ENCODE assay signal across 30 cellular contexts in the genomic region with DNA sequence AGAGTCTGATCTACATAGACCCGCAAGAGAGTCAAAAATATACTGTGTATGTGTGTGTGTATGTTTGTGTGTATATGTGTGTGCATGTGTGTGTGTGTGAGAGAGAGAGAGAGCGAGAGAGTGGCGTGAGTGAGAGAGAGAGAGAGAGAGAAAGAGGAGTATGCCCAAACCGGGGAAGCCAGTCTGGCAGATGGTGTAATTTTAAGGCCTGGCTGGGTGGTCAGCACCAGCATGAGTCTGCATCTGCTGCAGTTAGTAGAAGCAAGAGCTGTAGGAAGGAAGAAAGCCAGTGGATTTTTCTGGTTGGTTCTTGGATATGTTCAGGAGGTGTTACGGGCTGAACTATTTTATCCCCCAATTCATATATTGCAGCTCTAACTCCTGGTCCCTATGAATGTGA.
"Had no signal": no experiment of that assay in that cellular context is flagged by ENCODE, and none has a peak within 500 bp of the region (broad histone marks: within the 10 kb centered on the region; RNA-seq: fewer than 3 reads in every experiment).

No MANE protein-coding gene starts in this region.

- H3K27me3 ChIP-seq: colonic mucosa, dorsolateral prefrontal cortex, gastrocnemius medialis, hepatocyte, neutrophil, uterus had no signal

- H3K4me3 ChIP-seq: colonic mucosa, dorsolateral prefrontal cortex, gastrocnemius medialis, hepatocyte, skin epidermis, uterus had no signal

- H3K36me3 ChIP-seq: colonic mucosa, gastrocnemius medialis, neutrophil, uterus, WERI-Rb-1 had no signal

- H3K27ac ChIP-seq: colonic mucosa, dorsolateral prefrontal cortex, gastrocnemius medialis, hepatocyte, neutrophil, skin epidermis, WERI-Rb-1 had no signal

- H3K9me3 Mint-ChIP-seq: activated naive CD8-positive, alpha-beta T cell treated with anti-CD3 and anti-CD28 coated beads for 36 hours; nephron progenitor cell; T-helper 1 cell treated with Interleukin-12 subunit alpha and Interleukin-12 subunit beta and Interleukin-4 antibody, amounts not matched to agents 30 μg/mL and 1 μg/mL, for 36 hours; type B pancreatic cell had no signal

- H3K4me1 ChIP-seq: colonic mucosa, uterus had no signal

- H3K27ac Mint-ChIP-seq: activated naive CD8-positive, alpha-beta T cell treated with anti-CD3 and anti-CD28 coated beads for 36 hours; nephron progenitor cell; progenitor cell of endocrine pancreas; stimulated activated naive B cell treated with anti-CD40 and anti-IgM and Interleukin-4, amounts not matched to agents 10 μg/mL and 1 μg/mL and 100 μg/mL, for 72 hours; T-helper 1 cell treated with Interleukin-12 subunit alpha and Interleukin-12 subunit beta and Interleukin-4 antibody, amounts not matched to agents 30 μg/mL and 1 μg/mL, for 36 hours; type B pancreatic cell had no signal

- ATAC-seq: activated CD4-positive, CD25-positive, alpha-beta regulatory T cell treated with anti-CD3 and anti-CD28 coated beads, Interleukin-2, amount 50 U/mL, for 24 hours; gastrocnemius medialis; left cardiac atrium; sciatic nerve; stimulated activated naive B cell treated with anti-CD40 and anti-IgM and Interleukin-4, amounts not matched to agents 10 μg/mL and 1 μg/mL and 100 μg/mL, for 72 hours had no signal

- H3K27me3 Mint-ChIP-seq: progenitor cell of endocrine pancreas, type B pancreatic cell had no signal

- H3K4me1 Mint-ChIP-seq: activated naive CD8-positive, alpha-beta T cell treated with anti-CD3 and anti-CD28 coated beads for 36 hours; central memory CD8-positive, alpha-beta T cell; nephron progenitor cell had no signal

- H3K36me3 Mint-ChIP-seq: activated naive CD8-positive, alpha-beta T cell treated with anti-CD3 and anti-CD28 coated beads for 36 hours; stimulated activated naive B cell treated with anti-CD40 and anti-IgM and Interleukin-4, amounts not matched to agents 10 μg/mL and 1 μg/mL and 100 μg/mL, for 72 hours; type B pancreatic cell had no signal

- H3K4me3 Mint-ChIP-seq: activated naive CD8-positive, alpha-beta T cell treated with anti-CD3 and anti-CD28 coated beads for 36 hours; central memory CD8-positive, alpha-beta T cell; nephron progenitor cell; stimulated activated naive B cell treated with anti-CD40 and anti-IgM and Interleukin-4, amounts not matched to agents 10 μg/mL and 1 μg/mL and 100 μg/mL, for 72 hours; T-helper 1 cell treated with Interleukin-12 subunit alpha and Interleukin-12 subunit beta and Interleukin-4 antibody, amounts not matched to agents 30 μg/mL and 1 μg/mL, for 36 hours; type B pancreatic cell had no signal

- DNase-seq: activated CD4-positive, alpha-beta T cell treated with anti-CD3 and anti-CD28 coated beads for 48 hours; activated CD4-positive, alpha-beta T cell treated with anti-CD3 and anti-CD28 coated beads, Interleukin-2, amount 50 U/mL, for 48 hours; activated CD8-positive, alpha-beta memory T cell treated with anti-CD3 and anti-CD28 coated beads for 24 hours; activated effector memory CD4-positive, alpha-beta T cell treated with Interleukin-2 at 50 U/mL for 16 hours; activated naive CD4-positive, alpha-beta T cell treated with Interleukin-2 at 50 U/mL for 16 hours; activated naive CD8-positive, alpha-beta T cell treated with anti-CD3 and anti-CD28 coated beads for 36 hours; amniotic stem cell; colonic mucosa; effector memory CD4-positive, alpha-beta T cell; gastrocnemius medialis; glutamatergic neuron; left cardiac atrium; mammary epithelial cell; nephron progenitor cell; stimulated activated CD4-positive, alpha-beta T cell treated with anti-CD3 and anti-CD28 coated beads, Interleukin-4, amount 100 ng/mL, for 4 hours; stimulated activated CD8-positive, alpha-beta memory T cell treated with anti-CD3 and anti-CD28 coated beads, Interleukin-4, amount 100 ng/mL, for 48 hours; stimulated activated naive B cell treated with anti-CD40 and anti-IgM and Interleukin-4, amounts not matched to agents 10 μg/mL and 1 μg/mL and 100 μg/mL, for 72 hours; T-helper 9 cell; uterus; WERI-Rb-1 had no signal

- H3K9me3 ChIP-seq: colonic mucosa, gastrocnemius medialis, neutrophil, uterus had no signal
